Comparison of ENCODE assay signal across 9 cellular contexts in the genomic region with DNA sequence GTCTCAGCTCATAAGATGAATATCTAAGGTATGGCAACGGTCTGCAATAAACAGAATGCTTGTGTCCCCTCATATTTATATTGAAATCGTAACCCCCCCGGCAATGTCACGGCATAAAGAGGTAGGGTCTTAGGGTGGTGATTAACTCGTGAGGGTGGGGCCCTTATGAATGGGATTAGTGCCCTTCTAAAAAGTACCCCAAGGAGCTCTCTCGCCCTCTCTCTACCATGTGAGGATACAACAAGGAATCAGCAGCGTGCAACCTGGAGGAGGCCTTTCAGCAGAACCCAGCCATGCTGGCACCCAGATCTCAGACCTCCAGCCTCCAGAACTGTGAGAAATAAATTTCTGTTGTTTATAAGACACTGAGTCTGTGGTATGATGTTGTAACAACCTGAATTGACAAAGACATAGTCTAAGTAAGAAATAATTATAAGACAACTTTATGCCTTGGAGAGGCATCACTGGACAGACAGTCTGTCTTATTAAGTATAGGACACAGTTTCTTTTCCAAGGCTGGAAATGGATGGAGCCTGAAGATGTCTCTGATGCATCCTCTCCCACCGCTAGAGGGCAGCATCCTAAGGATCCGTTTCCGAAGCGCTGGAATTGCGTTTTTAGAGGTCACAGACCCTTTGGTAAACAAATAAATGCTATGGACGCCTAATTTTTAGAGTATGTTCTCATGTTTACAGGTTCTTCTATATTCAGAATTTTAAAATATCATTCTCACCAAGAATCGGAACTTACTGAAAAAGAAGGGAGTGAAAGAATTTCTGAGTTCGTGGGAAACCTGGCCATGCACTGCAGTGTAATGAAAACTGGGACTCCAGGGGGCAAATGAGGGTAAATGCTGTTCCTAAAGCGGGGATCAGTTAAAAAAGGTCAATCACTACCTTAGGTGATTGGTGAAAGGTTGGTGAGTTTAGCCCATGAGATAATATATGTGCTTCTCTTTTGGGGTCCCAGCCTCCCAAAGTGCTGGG. TPM values are rescaled to one million over a fixed set of nuclear protein-coding genes. Genes with fewer than 3 reads are reported as not detected.
DNase-seq lines count a peak whose midpoint lies in the region; TF ChIP-seq lines count a peak whose summit lies in the region.
"Had no signal": no experiment of that assay in that cellular context is flagged by ENCODE, and none has a peak within 500 bp of the region (broad histone marks: within the 10 kb centered on the region; RNA-seq: fewer than 3 reads in every experiment).

No MANE protein-coding gene starts in this region.

- intact Hi-C loops in OCI-LY7 (cut with micrococcal nuclease; ENCODE audit: unreplicated experiment) = loop anchor here (2.0 to 10.0 kb wide), 2 partner anchors 79 to 211 kb away; no protein-coding TSS in a partner anchor

- no peaks in the 10 kb centered on the region for H3K36me3 ChIP-seq in OCI-LY7 (ENCODE audit: insufficient read depth, low read length)

- no peaks in the 10 kb centered on the region for H3K79me2 ChIP-seq in OCI-LY7 (ENCODE audit: insufficient read depth, low read depth, low read length)

- in situ Hi-C loops in astrocyte of the cerebellum (cut with HindIII; ENCODE audit: low sequenced_read_pairs) = no loop called here

- H3K9me2 ChIP-seq in OCI-LY7 (ENCODE audit: insufficient read depth, low read length) = no peaks in the 10 kb centered on the region

- H3K27ac ChIP-seq in OCI-LY7 (ENCODE audit: low read depth, low read length, poor library complexity, severe bottlenecking) = no peak overlapping the region
- H3K27ac ChIP-seq: skin epidermis had no signal

- H3K4me3 ChIP-seq in GM12875 (ENCODE audit: low read depth, low read length) = no peak overlapping the region
- H3K4me3 ChIP-seq in OCI-LY7 (ENCODE audit: low read depth, low read length, poor library complexity, severe bottlenecking) = no peak overlapping the region
- H3K4me3 ChIP-seq in astrocyte of the cerebellum (ENCODE audit: low read depth, low read length) = no peak overlapping the region
- H3K4me3 ChIP-seq: skin epidermis had no signal

- H4K20me1 ChIP-seq in OCI-LY7 (ENCODE audit: insufficient read depth, low read length) = no peaks in the 10 kb centered on the region

- BruUV-seq in OCI-LY7 (replicated peaks; lab: Mats Ljungman, UMichigan) = no TSS peak

- TF ChIP-seq CTCF in AG09319 (IDR thresholded peaks at IDR 0.05; ENCODE audit: low read depth, low read length) (peak; percentile 85), GM12875 (IDR thresholded peaks at IDR 0.05; ENCODE audit: borderline replicate concordance, insufficient read depth, low read depth, low read length) (peak; percentile 68), OCI-LY7 (conservative IDR thresholded peaks at IDR 0.05; ENCODE audit: low read length) (peak; percentile 98), astrocyte of the cerebellum (IDR thresholded peaks at IDR 0.05; ENCODE audit: low read depth, low read length, missing control alignments) (peak; percentile 85)

- CTCF ChIA-PET in OCI-LY7 (lab: Charles Lee; ENCODE audit: unreplicated experiment) = no interaction called here

- H3K4me2 ChIP-seq in OCI-LY7 (ENCODE audit: low read length) = no peak overlapping the region

- no peak overlapping the region for H2AFZ ChIP-seq in OCI-LY7 (ENCODE audit: low read length)

- DNase-seq in AG09319 (ENCODE audit: extremely low read depth, low read depth) = no peak
- DNase-seq in OCI-LY7 (ENCODE audit: low spot score) = peak; percentile 61
- peak; percentile 11 for DNase-seq in astrocyte of the cerebellum (ENCODE audit: low read depth)
- DNase-seq in islet precursor cell = peak; percentile 62
- DNase-seq in stimulated activated CD4-positive, alpha-beta T cell treated with anti-CD3 and anti-CD28 coated beads, TNF-alpha, amount 100 ng/mL, for 4 hours (ENCODE audit: low read depth in 3 of 3) = peak in 2 of 3 experiments; percentile 8 to 12
- DNase-seq in 8988T = no peak
- no peak for DNase-seq in NCI-H2107 (lab: John Stamatoyannopoulos, UW)

- H3K4me1 ChIP-seq in OCI-LY7 (ENCODE audit: insufficient read depth, low read length, poor library complexity, severe bottlenecking) = peaks cover 1% of the 10 kb centered on the region

- no peaks in the 10 kb centered on the region for H3K9me3 ChIP-seq in OCI-LY7 (ENCODE audit: low read length)

- POLR2A ChIA-PET in OCI-LY7 (lab: Charles Lee) = no interaction called here

RNA-seq across cellular contexts. Expression of a gene that starts 13.3 kb away (rescaled TPM):
- total RNA-seq in OCI-LY7 (2014; rRNA removed; shearing (Covaris generic)) = not detected in 2 replicates
- not detected in 2 replicates for total RNA-seq in OCI-LY7 (2022)

RNA-seq across cellular contexts. Expression of a gene that starts 27.6 kb away (rescaled TPM):
- total RNA-seq in OCI-LY7 (2014; rRNA removed; shearing (Covaris generic)) = not detected in 2 replicates
- total RNA-seq in OCI-LY7 (2022) = not detected in 2 replicates

Comparison
In these comparisons a context has a peak if more than half of its experiments do, and no peak if none do; other contexts are left out.
1. DNase-seq: peak in OCI-LY7 (single experiment), astrocyte of the cerebellum (single experiment), islet precursor cell (single experiment) and stimulated activated CD4-positive, alpha-beta T cell treated with anti-CD3 and anti-CD28 coated beads, TNF-alpha, amount 100 ng/mL, for 4 hours (2 of 3); none in AG09319 (single experiment), 8988T (single experiment) and NCI-H2107 (single experiment).
2. Peak in every context shown above with its lines, with median percentiles within 50 percentile points of each other: CTCF ChIP-seq.